8 cellular contexts compared by ENCODE assay signal in the genomic region with DNA sequence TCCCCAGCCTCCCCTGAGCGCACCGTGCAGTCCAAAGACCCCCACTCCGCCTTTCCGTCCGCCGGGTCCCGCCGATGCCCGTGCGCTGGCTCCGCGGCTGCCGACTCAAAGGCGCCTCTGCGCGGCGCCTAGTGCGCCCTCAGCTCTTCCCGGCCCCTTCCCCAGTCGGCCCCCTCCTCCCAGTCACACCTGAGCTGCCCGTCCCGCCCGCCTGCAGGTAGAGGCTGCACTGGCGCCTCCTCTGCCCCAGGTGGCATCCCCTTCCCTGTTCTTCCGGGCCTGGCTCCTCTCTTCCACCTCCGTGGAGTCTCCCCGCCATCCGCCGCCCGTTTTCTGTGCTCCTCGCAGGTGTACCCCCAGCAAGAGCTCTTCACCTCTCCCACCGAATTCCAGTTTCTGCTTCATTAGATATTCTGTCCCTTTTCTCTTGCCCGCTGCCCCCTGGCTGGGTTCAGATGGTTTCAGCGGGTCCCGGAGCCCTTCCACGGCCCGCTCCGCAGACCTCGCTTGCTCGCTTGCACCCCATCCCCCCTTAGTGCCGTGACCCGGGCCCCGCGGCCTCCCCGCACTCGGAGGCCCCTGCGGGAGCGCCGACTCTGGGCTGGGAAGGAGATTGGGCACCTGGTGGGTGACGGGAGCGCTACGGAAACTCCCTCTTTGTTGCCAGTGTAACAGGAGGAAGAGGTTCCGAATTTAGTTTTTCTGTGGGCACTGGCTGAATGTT. TPM values are rescaled to one million over a fixed set of nuclear protein-coding genes. Genes with fewer than 3 reads are reported as not detected.
DNase-seq lines count a peak whose midpoint lies in the region; ATAC-seq and TF ChIP-seq lines count a peak whose summit lies in the region.

No MANE protein-coding gene starts in this region.

- DNase-seq in CD1c-positive myeloid dendritic cell (ENCODE audit: extremely low spot score) = peak; percentile 68
- peak; percentile 83 for DNase-seq in RWPE2 (ENCODE audit: low spot score)
- DNase-seq in activated naive CD4-positive, alpha-beta T cell treated with anti-CD3 and anti-CD28 coated beads, Interleukin-2, amount 50 U/mL, for 16 hours = peak; percentile 42
- peak; percentile 67 for DNase-seq in glutamatergic neuron
- no peak for DNase-seq in omental fat pad (ENCODE audit: low spot score)
- peak; percentile 85 to 90 for DNase-seq in upper lobe of left lung

- peak overlapping the region; percentile 81 for H3K4me3 ChIP-seq in HUES48 (ENCODE audit: low read depth, low read length)
- peak overlapping the region; percentile 71 for H3K4me3 ChIP-seq in RWPE2 (ENCODE audit: severe bottlenecking)
- H3K4me3 ChIP-seq in upper lobe of left lung = peak overlapping the region; percentile 60 to 89 (median 80)

- H3K9me3 ChIP-seq in HUES48 (ENCODE audit: control insufficient read depth, insufficient read depth, low read length) (no peaks in the 10 kb centered on the region), RWPE2 (ENCODE audit: severe bottlenecking) (no peaks in the 10 kb centered on the region), upper lobe of left lung (no peaks in the 10 kb centered on the region)

- H3K36me3 Mint-ChIP-seq in glutamatergic neuron (ENCODE audit: unreplicated experiment) = no peaks in the 10 kb centered on the region

- H3K27me3 ChIP-seq in HUES48 (ENCODE audit: control insufficient read depth, insufficient read depth, low read length) (no peaks in the 10 kb centered on the region), RWPE2 (ENCODE audit: insufficient read depth, poor library complexity, severe bottlenecking) (no peaks in the 10 kb centered on the region), upper lobe of left lung (no peaks in the 10 kb centered on the region)

- H3K27ac Mint-ChIP-seq in glutamatergic neuron (ENCODE audit: unreplicated experiment) = peak overlapping the region; percentile 67

- peaks cover 6% of the 10 kb centered on the region for H3K27me3 Mint-ChIP-seq in glutamatergic neuron (ENCODE audit: unreplicated experiment)

- 0 to 1% methylated on average over 26 to 52 of the region's 53 CpGs for WGBS in upper lobe of left lung, 2 donors

- peak; percentile 22 for ATAC-seq in GM19455 (IDR thresholded peaks at IDR 0.05; ENCODE audit: unreplicated experiment)
- peak; percentile 71 for ATAC-seq in RWPE2 (ENCODE audit: low read depth)
- ATAC-seq in omental fat pad (ENCODE audit: low FRiP score) = peak; percentile 24
- peak; percentile 18 to 83 for ATAC-seq in upper lobe of left lung (ENCODE audit: low FRiP score in 2 of 2)

- H3K4me1 ChIP-seq in HUES48 (ENCODE audit: control insufficient read depth, insufficient read depth, low read length) (peaks cover 66% of the 10 kb centered on the region), RWPE2 (ENCODE audit: insufficient read depth, poor library complexity, severe bottlenecking) (peaks cover 10% of the 10 kb centered on the region), upper lobe of left lung (peaks cover 8 to 29% (median 22%) of the 10 kb centered on the region in 4 donors)

- peak in 1 of 4 donors; percentile 32 for TF ChIP-seq POLR2A in upper lobe of left lung (IDR thresholded peaks at IDR 0.05)

- no peak for TF ChIP-seq EP300 in upper lobe of left lung (IDR thresholded peaks at IDR 0.05)

- peaks cover 9% of the 10 kb centered on the region for H3K9me3 Mint-ChIP-seq in glutamatergic neuron (ENCODE audit: unreplicated experiment)

- TF ChIP-seq CTCF in RWPE2 (IDR thresholded peaks at IDR 0.05; ENCODE audit: poor library complexity, severe bottlenecking) (peak; percentile 55), glutamatergic neuron (IDR thresholded peaks at IDR 0.05; ENCODE audit: partially characterized antibody, unreplicated experiment) (no peak), omental fat pad (IDR thresholded peaks at IDR 0.05) (no peak), upper lobe of left lung (IDR thresholded peaks at IDR 0.05) (peak; percentile 10 to 49 (median 38))

- H3K4me1 Mint-ChIP-seq in glutamatergic neuron (ENCODE audit: low read depth, unreplicated experiment) = peaks cover 29% of the 10 kb centered on the region

- H3K27ac ChIP-seq in HUES48 (ENCODE audit: low read depth, low read length) = peak overlapping the region; percentile 86
- H3K27ac ChIP-seq in RWPE2 (ENCODE audit: poor library complexity, severe bottlenecking) = peak overlapping the region; percentile 57
- H3K27ac ChIP-seq in upper lobe of left lung = peak overlapping the region; percentile 85 to 89 (median 86)

- H3K36me3 ChIP-seq in HUES48 (ENCODE audit: control insufficient read depth, insufficient read depth, low read length) (no peaks in the 10 kb centered on the region), RWPE2 (ENCODE audit: low read depth) (no peaks in the 10 kb centered on the region), upper lobe of left lung (no peaks in the 10 kb centered on the region)

- H3K9ac ChIP-seq in HUES48 (ENCODE audit: low read depth, low read length) = peak overlapping the region; percentile 89

- H3K4me3 Mint-ChIP-seq in glutamatergic neuron (ENCODE audit: unreplicated experiment) = peak overlapping the region; percentile 93

RNA-seq across cellular contexts. Expression of gene SLC44A1, which starts 0.7 kb away (rescaled TPM):
- total RNA-seq in glutamatergic neuron (ENCODE audit: unreplicated experiment) (9.6 TPM), omental fat pad (10 to 100 TPM; 35.4 to 62.3 (median 48.2) TPM), upper lobe of left lung (10 to 100 TPM; 15.7 to 62.2 (median 44.6) TPM)

Comparison
In these comparisons a context has a peak if more than half of its experiments do, and no peak if none do; other contexts are left out.
1. CTCF ChIP-seq: peak in RWPE2 (single experiment) and upper lobe of left lung (6 of 6); none in glutamatergic neuron (single experiment) and omental fat pad (0 of 3).
2. Peak in every context shown above with its lines, with median percentiles within 50 percentile points of each other: ATAC-seq, H3K27ac ChIP-seq and H3K4me3 ChIP-seq.